1 cellular context compared by ENCODE assay signal in genomic region chr12:121989266-121989950, GRCh38.
TF ChIP-seq lines count a peak whose summit lies in the region.

No MANE protein-coding gene starts in this region.

TF ChIP-seq in HepG2, 621 proteins besides CTCF, POLR2A, EP300 and RAD21:
- no peak for TF ChIP-seq ZSCAN31 (CRISPR knock-in tag; IDR thresholded peaks at IDR 0.05; ENCODE audit: low read depth)
- no peak for TF ChIP-seq ARNT2 (CRISPR knock-in tag; IDR thresholded peaks at IDR 0.05; ENCODE audit: low read depth)
- TF ChIP-seq ZNF263 (CRISPR knock-in tag; IDR thresholded peaks at IDR 0.05) = peak; percentile 83
